ENCODE assay signal across 8 cellular contexts in the genomic region with DNA sequence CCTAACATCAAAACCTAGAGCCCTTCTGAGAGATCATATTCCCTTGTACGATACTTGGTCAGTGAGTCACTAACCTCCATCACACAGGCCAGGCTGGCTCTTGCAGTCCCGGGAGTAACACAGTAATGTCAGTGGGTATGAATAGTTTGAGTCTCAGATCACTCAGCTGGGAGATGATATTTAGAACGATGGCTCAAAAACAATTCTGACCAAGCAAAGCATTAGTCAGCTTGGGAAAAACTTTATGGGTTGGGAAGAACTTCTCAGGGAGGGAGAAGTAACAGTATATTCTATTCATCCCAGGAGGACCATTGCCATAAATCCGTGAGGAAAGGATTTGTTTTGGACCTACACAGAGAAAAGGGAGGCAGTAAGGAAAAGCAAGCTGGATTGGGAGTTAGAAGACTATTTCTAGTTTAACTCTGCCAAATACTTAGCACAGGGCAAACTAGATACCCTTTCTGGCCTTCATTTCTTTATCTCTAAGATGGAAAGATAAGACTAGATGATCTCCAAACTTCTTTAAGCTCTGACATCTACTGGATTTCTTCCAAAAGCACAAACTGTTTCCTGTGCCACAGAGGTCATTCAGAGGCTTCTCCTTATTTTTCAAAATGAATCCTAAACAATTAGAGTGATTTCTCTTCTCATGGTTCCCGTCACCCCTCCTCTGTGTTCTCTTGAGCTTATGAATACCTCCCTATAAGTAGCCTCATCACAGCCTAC.
DNase-seq lines count a peak whose midpoint lies in the region; TF ChIP-seq lines count a peak whose summit lies in the region.

No MANE protein-coding gene starts in this region.

- no peaks in the 10 kb centered on the region for H3K36me3 ChIP-seq in cardiac muscle cell

- no peaks in the 10 kb centered on the region for H3K27me3 Mint-ChIP-seq in stimulated activated naive CD8-positive, alpha-beta T cell treated with anti-CD3 and anti-CD28 coated beads, Interleukin-15, Interleukin-2, amounts not matched to agents 100 ng/mL and 50 ng/mL, for 24 hours

- peaks cover 6% of the 10 kb centered on the region for H3K4me1 ChIP-seq in cardiac muscle cell (ENCODE audit: low read depth)

- no peak overlapping the region for H3K4me3 Mint-ChIP-seq in stimulated activated naive CD8-positive, alpha-beta T cell treated with anti-CD3 and anti-CD28 coated beads, Interleukin-15, Interleukin-2, amounts not matched to agents 100 ng/mL and 50 ng/mL, for 24 hours

- H3K36me3 Mint-ChIP-seq in stimulated activated naive CD8-positive, alpha-beta T cell treated with anti-CD3 and anti-CD28 coated beads, Interleukin-15, Interleukin-2, amounts not matched to agents 100 ng/mL and 50 ng/mL, for 24 hours (ENCODE audit: low read depth) = no peaks in the 10 kb centered on the region

- no peaks in the 10 kb centered on the region for H3K9me3 Mint-ChIP-seq in stimulated activated naive CD8-positive, alpha-beta T cell treated with anti-CD3 and anti-CD28 coated beads, Interleukin-15, Interleukin-2, amounts not matched to agents 100 ng/mL and 50 ng/mL, for 24 hours

- DNase-seq in activated CD4-positive, alpha-beta T cell treated with anti-CD3 and anti-CD28 coated beads, Interleukin-2, amount 50 U/mL, for 48 hours = peak; percentile 27 to 46
- no peak for DNase-seq in activated CD4-positive, alpha-beta T cell treated with anti-CD3 and anti-CD28 coated beads for 1 hour
- peak; percentile 76 for DNase-seq in T1000 (lab: John Stamatoyannopoulos, UW)
- peak in 1 of 2 donors; percentile 93 for DNase-seq in cardiac muscle cell (ENCODE audit: low read depth in 1 of 2, low spot score in 1 of 2)
- DNase-seq in GDM1 (lab: John Stamatoyannopoulos, UW) = no peak
- no peak for DNase-seq in NCI-H1436 (lab: John Stamatoyannopoulos, UW)
- no peak for DNase-seq in KG1 (lab: John Stamatoyannopoulos, UW)

- H3K4me1 Mint-ChIP-seq in stimulated activated naive CD8-positive, alpha-beta T cell treated with anti-CD3 and anti-CD28 coated beads, Interleukin-15, Interleukin-2, amounts not matched to agents 100 ng/mL and 50 ng/mL, for 24 hours (ENCODE audit: low read depth) = peaks cover 44% of the 10 kb centered on the region

- no peaks in the 10 kb centered on the region for H3K9me3 ChIP-seq in cardiac muscle cell (ENCODE audit: low read depth)

- H3K4me3 ChIP-seq in cardiac muscle cell = no peak overlapping the region

- H3K27ac Mint-ChIP-seq in stimulated activated naive CD8-positive, alpha-beta T cell treated with anti-CD3 and anti-CD28 coated beads, Interleukin-15, Interleukin-2, amounts not matched to agents 100 ng/mL and 50 ng/mL, for 24 hours = peak overlapping the region; percentile 67

- no peak for TF ChIP-seq CTCF in cardiac muscle cell (IDR thresholded peaks at IDR 0.05; ENCODE audit: low read depth, low read length)

- H3K27ac ChIP-seq in cardiac muscle cell = peak overlapping the region; percentile 10

- H3K27me3 ChIP-seq in cardiac muscle cell = no peaks in the 10 kb centered on the region

Comparison
In these comparisons a context has a peak if more than half of its experiments do, and no peak if none do; other contexts are left out.
1. DNase-seq: peak in activated CD4-positive, alpha-beta T cell treated with anti-CD3 and anti-CD28 coated beads, Interleukin-2, amount 50 U/mL, for 48 hours (2 of 2) and T1000 (single experiment); none in activated CD4-positive, alpha-beta T cell treated with anti-CD3 and anti-CD28 coated beads for 1 hour (single experiment), GDM1 (single experiment), NCI-H1436 (single experiment) and KG1 (single experiment).